1 cellular context compared by ENCODE assay signal in genomic region chr1:213790565-213790964, GRCh38.
A peak's percentile ranks its signal among the peaks of the same experiment; 100 is the strongest.
TF ChIP-seq lines count a peak whose summit lies in the region.

No MANE protein-coding gene starts in this region.

TF ChIP-seq in HepG2, 621 proteins besides CTCF, POLR2A, EP300 and RAD21 (continued from another document and continues in another):
- no peak for TF ChIP-seq NFAT5 (CRISPR knock-in tag; IDR thresholded peaks at IDR 0.05)
- no peak for TF ChIP-seq BRD4 (CRISPR knock-in tag; IDR thresholded peaks at IDR 0.05)
- no peak for TF ChIP-seq PRMT3 (CRISPR knock-in tag; IDR thresholded peaks at IDR 0.05; ENCODE audit: borderline replicate concordance, low read depth)
- TF ChIP-seq RERE (CRISPR knock-in tag; IDR thresholded peaks at IDR 0.05; ENCODE audit: low read depth): no peak
- TF ChIP-seq FOXP1 (IDR thresholded peaks at IDR 0.05): no peak
- peak; percentile 49; the same call in 1 of the 2 replicates for TF ChIP-seq FOXP1 (CRISPR knock-in tag; IDR thresholded peaks at IDR 0.05)
- TF ChIP-seq ZBTB21 (CRISPR knock-in tag; IDR thresholded peaks at IDR 0.05): no peak
- TF ChIP-seq ZNF274 (CRISPR knock-in tag; IDR thresholded peaks at IDR 0.05): no peak
- TF ChIP-seq, protein P1, sequence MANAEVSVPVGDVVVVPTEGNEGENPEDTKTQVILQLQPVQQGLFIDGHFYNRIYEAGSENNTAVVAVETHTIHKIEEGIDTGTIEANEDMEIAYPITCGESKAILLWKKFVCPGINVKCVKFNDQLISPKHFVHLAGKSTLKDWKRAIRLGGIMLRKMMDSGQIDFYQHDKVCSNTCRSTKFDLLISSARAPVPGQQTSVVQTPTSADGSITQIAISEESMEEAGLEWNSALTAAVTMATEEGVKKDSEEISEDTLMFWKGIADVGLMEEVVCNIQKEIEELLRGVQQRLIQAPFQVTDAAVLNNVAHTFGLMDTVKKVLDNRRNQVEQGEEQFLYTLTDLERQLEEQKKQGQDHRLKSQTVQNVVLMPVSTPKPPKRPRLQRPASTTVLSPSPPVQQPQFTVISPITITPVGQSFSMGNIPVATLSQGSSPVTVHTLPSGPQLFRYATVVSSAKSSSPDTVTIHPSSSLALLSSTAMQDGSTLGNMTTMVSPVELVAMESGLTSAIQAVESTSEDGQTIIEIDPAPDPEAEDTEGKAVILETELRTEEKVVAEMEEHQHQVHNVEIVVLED (CRISPR knock-in tag; IDR thresholded peaks at IDR 0.05; ENCODE audit: borderline replicate concordance): no peak
- no peak for TF ChIP-seq ZNF792 (CRISPR knock-in tag; IDR thresholded peaks at IDR 0.05)
- TF ChIP-seq, protein P2, sequence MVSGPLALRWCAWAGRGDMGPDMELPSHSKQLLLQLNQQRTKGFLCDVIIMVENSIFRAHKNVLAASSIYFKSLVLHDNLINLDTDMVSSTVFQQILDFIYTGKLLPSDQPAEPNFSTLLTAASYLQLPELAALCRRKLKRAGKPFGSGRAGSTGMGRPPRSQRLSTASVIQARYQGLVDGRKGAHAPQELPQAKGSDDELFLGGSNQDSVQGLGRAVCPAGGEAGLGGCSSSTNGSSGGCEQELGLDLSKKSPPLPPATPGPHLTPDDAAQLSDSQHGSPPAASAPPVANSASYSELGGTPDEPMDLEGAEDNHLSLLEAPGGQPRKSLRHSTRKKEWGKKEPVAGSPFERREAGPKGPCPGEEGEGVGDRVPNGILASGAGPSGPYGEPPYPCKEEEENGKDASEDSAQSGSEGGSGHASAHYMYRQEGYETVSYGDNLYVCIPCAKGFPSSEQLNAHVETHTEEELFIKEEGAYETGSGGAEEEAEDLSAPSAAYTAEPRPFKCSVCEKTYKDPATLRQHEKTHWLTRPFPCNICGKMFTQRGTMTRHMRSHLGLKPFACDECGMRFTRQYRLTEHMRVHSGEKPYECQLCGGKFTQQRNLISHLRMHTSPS (CRISPR knock-in tag; IDR thresholded peaks at IDR 0.05; ENCODE audit: low read depth): no peak
- TF ChIP-seq BCL6 (CRISPR knock-in tag; IDR thresholded peaks at IDR 0.05): peak; percentile 64
- TF ChIP-seq ETV5 (CRISPR knock-in tag; IDR thresholded peaks at IDR 0.05; ENCODE audit: borderline replicate concordance): peak; percentile 33; the same call in 1 of the 2 replicates
- no peak for TF ChIP-seq ZSCAN9 (CRISPR knock-in tag; IDR thresholded peaks at IDR 0.05; ENCODE audit: borderline replicate concordance)
- TF ChIP-seq ARHGAP35 (CRISPR knock-in tag; IDR thresholded peaks at IDR 0.05; ENCODE audit: borderline replicate concordance): no peak
- peak; percentile 57; the same call in 1 of the 2 replicates for TF ChIP-seq ELF3 (CRISPR knock-in tag; IDR thresholded peaks at IDR 0.05)
- peak; percentile 74 for TF ChIP-seq SKI (IDR thresholded peaks at IDR 0.05; ENCODE audit: partially characterized antibody)
- no peak for TF ChIP-seq WIZ (CRISPR knock-in tag; IDR thresholded peaks at IDR 0.05)
- no peak for TF ChIP-seq ZMAT5 (CRISPR knock-in tag; IDR thresholded peaks at IDR 0.05; ENCODE audit: borderline replicate concordance, low read depth)
- TF ChIP-seq ZZZ3 (CRISPR knock-in tag; IDR thresholded peaks at IDR 0.05; ENCODE audit: borderline replicate concordance): no peak
- TF ChIP-seq KDM6A (CRISPR knock-in tag; IDR thresholded peaks at IDR 0.05; ENCODE audit: low read depth): peak; percentile 44; the same call in 1 of the 2 replicates
- TF ChIP-seq NAIF1 (CRISPR knock-in tag; IDR thresholded peaks at IDR 0.05; ENCODE audit: borderline replicate concordance): no peak
- TF ChIP-seq DPF2 (CRISPR knock-in tag; IDR thresholded peaks at IDR 0.05; ENCODE audit: borderline replicate concordance, low read depth): no peak
- TF ChIP-seq, protein P3, sequence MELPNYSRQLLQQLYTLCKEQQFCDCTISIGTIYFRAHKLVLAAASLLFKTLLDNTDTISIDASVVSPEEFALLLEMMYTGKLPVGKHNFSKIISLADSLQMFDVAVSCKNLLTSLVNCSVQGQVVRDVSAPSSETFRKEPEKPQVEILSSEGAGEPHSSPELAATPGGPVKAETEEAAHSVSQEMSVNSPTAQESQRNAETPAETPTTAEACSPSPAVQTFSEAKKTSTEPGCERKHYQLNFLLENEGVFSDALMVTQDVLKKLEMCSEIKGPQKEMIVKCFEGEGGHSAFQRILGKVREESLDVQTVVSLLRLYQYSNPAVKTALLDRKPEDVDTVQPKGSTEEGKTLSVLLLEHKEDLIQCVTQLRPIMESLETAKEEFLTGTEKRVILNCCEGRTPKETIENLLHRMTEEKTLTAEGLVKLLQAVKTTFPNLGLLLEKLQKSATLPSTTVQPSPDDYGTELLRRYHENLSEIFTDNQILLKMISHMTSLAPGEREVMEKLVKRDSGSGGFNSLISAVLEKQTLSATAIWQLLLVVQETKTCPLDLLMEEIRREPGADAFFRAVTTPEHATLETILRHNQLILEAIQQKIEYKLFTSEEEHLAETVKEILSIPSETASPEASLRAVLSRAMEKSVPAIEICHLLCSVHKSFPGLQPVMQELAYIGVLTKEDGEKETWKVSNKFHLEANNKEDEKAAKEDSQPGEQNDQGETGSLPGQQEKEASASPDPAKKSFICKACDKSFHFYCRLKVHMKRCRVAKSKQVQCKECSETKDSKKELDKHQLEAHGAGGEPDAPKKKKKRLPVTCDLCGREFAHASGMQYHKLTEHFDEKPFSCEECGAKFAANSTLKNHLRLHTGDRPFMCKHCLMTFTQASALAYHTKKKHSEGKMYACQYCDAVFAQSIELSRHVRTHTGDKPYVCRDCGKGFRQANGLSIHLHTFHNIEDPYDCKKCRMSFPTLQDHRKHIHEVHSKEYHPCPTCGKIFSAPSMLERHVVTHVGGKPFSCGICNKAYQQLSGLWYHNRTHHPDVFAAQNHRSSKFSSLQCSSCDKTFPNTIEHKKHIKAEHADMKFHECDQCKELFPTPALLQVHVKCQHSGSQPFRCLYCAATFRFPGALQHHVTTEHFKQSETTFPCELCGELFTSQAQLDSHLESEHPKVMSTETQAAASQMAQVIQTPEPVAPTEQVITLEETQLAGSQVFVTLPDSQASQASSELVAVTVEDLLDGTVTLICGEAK (IDR thresholded peaks at IDR 0.05): no peak
- TF ChIP-seq, protein P3 (CRISPR knock-in tag; IDR thresholded peaks at IDR 0.05): no peak
- TF ChIP-seq TFDP2 (CRISPR knock-in tag; IDR thresholded peaks at IDR 0.05): no peak
- no peak for TF ChIP-seq ATRX (CRISPR knock-in tag; IDR thresholded peaks at IDR 0.05; ENCODE audit: borderline replicate concordance)
- TF ChIP-seq PREB (CRISPR knock-in tag; IDR thresholded peaks at IDR 0.05): no peak
